Comparison of ENCODE assay signal across 1 cellular context in the genomic region with DNA sequence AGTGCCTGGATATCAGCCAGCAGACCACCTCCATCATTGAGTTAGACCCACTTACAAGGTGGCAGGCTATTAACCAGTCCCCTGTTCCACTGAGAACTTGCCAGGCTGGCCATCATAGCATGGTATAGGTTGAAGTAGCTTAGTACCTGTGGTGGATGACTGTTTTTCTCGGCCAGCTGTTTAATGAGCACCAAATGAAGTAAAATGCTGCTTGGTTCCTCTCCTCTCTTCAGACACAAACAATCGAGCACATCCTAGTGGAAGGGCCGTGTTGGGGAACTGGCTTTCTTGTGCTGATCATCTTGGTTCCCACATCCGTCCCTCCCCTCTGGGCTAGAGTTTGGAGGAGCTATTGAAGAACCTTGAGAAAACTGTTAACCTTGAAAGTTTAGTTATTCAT.
TF ChIP-seq lines count a peak whose summit lies in the region.

No MANE protein-coding gene starts in this region.

TF ChIP-seq in GM12878, 131 proteins besides CTCF, POLR2A, EP300 and RAD21 (continued from another document):
- TF ChIP-seq TCF12 (IDR thresholded peaks at IDR 0.05; ENCODE audit: low read depth, low read length) (peak; percentile 23; the same call in 1 of the 2 replicates), TAF1 (IDR thresholded peaks at IDR 0.05; ENCODE audit: borderline replicate concordance, low read depth, low read length) (0 out of 2 replicates have a peak, but pooled peaks have one; percentile 20), HDGF (IDR thresholded peaks at IDR 0.05) (0 out of 2 replicates have a peak, but pooled peaks have one; percentile 39), POLR2AphosphoS5 (IDR thresholded peaks at IDR 0.05; ENCODE audit: low read length) (peak; percentile 30; the same call in 1 of the 2 replicates), WRNIP1 (IDR thresholded peaks at IDR 0.05; ENCODE audit: borderline replicate concordance, low read depth, low read length) (no peak), CHD1 (IDR thresholded peaks at IDR 0.05; ENCODE audit: low read depth, low read length) (no peak), TCF3 (IDR thresholded peaks at IDR 0.05; ENCODE audit: borderline replicate concordance, insufficient read depth, low read depth, low read length) (0 out of 2 replicates have a peak, but pooled peaks have one; percentile 54), SRF (IDR thresholded peaks at IDR 0.05; ENCODE audit: low read depth in 2 of 2, low read length in 2 of 2) (0 out of 4 replicates have a peak, but pooled peaks of 1 of the 2 experiments have one; percentile 60)
